9 cellular contexts compared by ENCODE assay signal in the genomic region with DNA sequence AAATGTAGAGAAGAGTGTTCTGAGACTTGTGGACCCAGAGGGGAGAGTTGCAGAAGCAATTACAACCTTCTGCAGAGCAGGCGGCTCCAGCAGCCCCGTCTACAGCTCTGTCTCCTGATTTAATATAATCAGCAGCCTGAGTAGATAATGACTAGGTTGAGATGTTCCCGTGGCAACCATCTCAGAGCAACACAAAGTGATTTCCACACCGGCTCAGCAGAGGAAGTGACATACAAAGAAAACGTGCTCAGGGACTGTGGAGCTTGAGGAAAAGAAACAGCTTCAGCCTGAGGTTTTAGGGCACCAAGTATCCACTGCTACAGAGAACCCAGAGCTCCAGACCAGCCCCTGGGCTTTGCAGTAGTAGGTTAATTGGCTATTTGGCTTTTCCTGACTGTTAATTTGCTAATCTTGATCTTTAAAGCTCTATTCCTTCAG.
A peak's percentile ranks its signal among the peaks of the same experiment; 100 is the strongest.
DNase-seq lines count a peak whose midpoint lies in the region; TF ChIP-seq lines count a peak whose summit lies in the region.
"Had no signal": no experiment of that assay in that cellular context is flagged by ENCODE, and none has a peak within 500 bp of the region (broad histone marks: within the 10 kb centered on the region; RNA-seq: fewer than 3 reads in every experiment).

No MANE protein-coding gene starts in this region.

- no peak for TF ChIP-seq CTCF in mesothelial cell of epicardium (IDR thresholded peaks at IDR 0.05; ENCODE audit: unreplicated experiment)

- H3K36me3 Mint-ChIP-seq in mesothelial cell of epicardium: peaks cover 8% of the 10 kb centered on the region

- H3K27me3 Mint-ChIP-seq in mesothelial cell of epicardium (ENCODE audit: low read depth): no peaks in the 10 kb centered on the region
- H3K27me3 Mint-ChIP-seq: naive B cell had no signal

- no peaks in the 10 kb centered on the region for H3K9me3 Mint-ChIP-seq in mesothelial cell of epicardium
- H3K9me3 Mint-ChIP-seq: naive B cell had no signal

- no peak overlapping the region for H3K4me3 Mint-ChIP-seq in mesothelial cell of epicardium
- H3K4me3 Mint-ChIP-seq: naive B cell had no signal

- DNase-seq in activated CD4-positive, alpha-beta T cell treated with anti-CD3 and anti-CD28 coated beads for 48 hours: peak; percentile 4
- DNase-seq in activated CD4-positive, alpha-beta T cell treated with anti-CD3 and anti-CD28 coated beads for 1 hour: no peak
- DNase-seq in NCI-H748 (lab: John Stamatoyannopoulos, UW; ENCODE audit: unreplicated experiment): peak; percentile 99
- DNase-seq in ecto neural progenitor cell (ENCODE audit: low spot score): peak; percentile 73
- DNase-seq in mesothelial cell of epicardium (ENCODE audit: low spot score in 2 of 2, unreplicated experiment in 2 of 2): peak in 1 of 2 experiments; percentile 48
- no peak for DNase-seq in stimulated activated CD4-positive, alpha-beta T cell treated with anti-CD3 and anti-CD28 coated beads, Interleukin-2, amount 100 ng/mL, for 48 hours
- no peak for DNase-seq in epidermal melanocyte (ENCODE audit: insufficient read length, low spot score)
- no peak for DNase-seq in T-helper 9 cell
- DNase-seq: naive B cell had no signal

- H3K4me1 Mint-ChIP-seq in mesothelial cell of epicardium: peaks cover 74% of the 10 kb centered on the region
- H3K4me1 Mint-ChIP-seq: naive B cell had no signal

- H3K27ac Mint-ChIP-seq in mesothelial cell of epicardium: peak overlapping the region; percentile 89

Comparison
In these comparisons a context has a peak if more than half of its experiments do, and no peak if none do; other contexts are left out.
1. DNase-seq: peak in activated CD4-positive, alpha-beta T cell treated with anti-CD3 and anti-CD28 coated beads for 48 hours (single experiment), NCI-H748 (single experiment) and ecto neural progenitor cell (single experiment); none in activated CD4-positive, alpha-beta T cell treated with anti-CD3 and anti-CD28 coated beads for 1 hour (single experiment), stimulated activated CD4-positive, alpha-beta T cell treated with anti-CD3 and anti-CD28 coated beads, Interleukin-2, amount 100 ng/mL, for 48 hours (0 of 2), epidermal melanocyte (single experiment) and T-helper 9 cell (single experiment).